ENCODE assay signal across 20 cellular contexts in genomic region chr20:60624066-60624465, GRCh38.
"Had no signal": no experiment of that assay in that cellular context is flagged by ENCODE, and none has a peak within 500 bp of the region (broad histone marks: within the 10 kb centered on the region; RNA-seq: fewer than 3 reads in every experiment).

No MANE protein-coding gene starts in this region.

- H3K4me1 ChIP-seq: SJCRH30 had no signal

- H3K27ac ChIP-seq: KMS-11, SJCRH30 had no signal

- H3K9me3 ChIP-seq: SJCRH30 had no signal

- H3K4me3 ChIP-seq: K562, SJCRH30 had no signal

- ATAC-seq: K562, SK-N-SH treated with all-trans-retinoic acid at 6 μM for 48 hours had no signal

- H3K4me2 ChIP-seq: KMS-11 had no signal

- H3K9ac ChIP-seq: KMS-11 had no signal

- H3K36me3 ChIP-seq: SJCRH30 had no signal

- DNase-seq: Kasumi-1, MM.1S, NCI-H1092 treated with DMSO at 0.1 percent for 48 hours, NCI-H1436, NCI-H187, NCI-H2029, NCI-H2081 treated with DMSO at 0.1 percent for 48 hours, NCI-H2171, NCI-H226, NCI-H446, NCI-H510A, NCI-H524 treated with DMSO at 0.1 percent for 48 hours, NCI-H69, NCI-H774, RPMI8226, SHP77 treated with DMSO at 0.1 percent for 48 hours, SJCRH30 had no signal
